10 cellular contexts compared by ENCODE assay signal in genomic region chr10:102135956-102136526, GRCh38. TPM values are rescaled to one million over a fixed set of nuclear protein-coding genes. Genes with fewer than 3 reads are reported as not detected.
DNase-seq lines count a peak whose midpoint lies in the region; ATAC-seq, FAIRE-seq and TF ChIP-seq lines count a peak whose summit lies in the region.
"Had no signal": no experiment of that assay in that cellular context is flagged by ENCODE, and none has a peak within 500 bp of the region (broad histone marks: within the 10 kb centered on the region; RNA-seq: fewer than 3 reads in every experiment).

No MANE protein-coding gene starts in this region.

- H3K27me3 ChIP-seq in astrocyte (ENCODE audit: insufficient read depth, low read length) (no peaks in the 10 kb centered on the region), MG63 (no peaks in the 10 kb centered on the region)

- peak overlapping the region; percentile 94 for H3K4me2 ChIP-seq in astrocyte (ENCODE audit: low read length)

- no peaks in the 10 kb centered on the region for H3K9me3 Mint-ChIP-seq in activated naive CD4-positive, alpha-beta T cell treated with anti-CD3 and anti-CD28 coated beads, Interleukin-2, amount 10 ng/mL, durations not matched to agents 7 days and 5 days
- H3K9me3 Mint-ChIP-seq in astrocyte (ENCODE audit: unreplicated experiment): no peaks in the 10 kb centered on the region
- H3K9me3 Mint-ChIP-seq in stimulated activated effector memory CD8-positive, alpha-beta T cell treated with anti-CD3 and anti-CD28 coated beads, Interleukin-12 subunit alpha, Interleukin-12 subunit beta, amount 100 ng/mL, for 72 hours: no peaks in the 10 kb centered on the region

- no peaks in the 10 kb centered on the region for H3K9me3 ChIP-seq in astrocyte (ENCODE audit: insufficient read depth, low read depth, low read length)
- H3K9me3 ChIP-seq in MG63: no peaks in the 10 kb centered on the region

- no peak for ATAC-seq in stimulated activated effector memory CD8-positive, alpha-beta T cell treated with anti-CD3 and anti-CD28 coated beads, Interleukin-12 subunit alpha, Interleukin-12 subunit beta, amount 100 ng/mL, for 72 hours
- ATAC-seq in GM21529 (IDR thresholded peaks at IDR 0.05; ENCODE audit: unreplicated experiment): no peak

- H3K79me2 ChIP-seq in astrocyte (ENCODE audit: insufficient read depth, low read length): peaks cover 83% of the 10 kb centered on the region

- CTCF ChIA-PET in activated naive CD4-positive, alpha-beta T cell treated with anti-CD3 and anti-CD28 coated beads, Interleukin-2, amount 10 ng/mL, durations not matched to agents 7 days and 5 days (lab: Charles Lee): no interaction called here

- peak overlapping the region; percentile 26 for H3K27ac Mint-ChIP-seq in activated naive CD4-positive, alpha-beta T cell treated with anti-CD3 and anti-CD28 coated beads, Interleukin-2, amount 10 ng/mL, durations not matched to agents 7 days and 5 days
- no peak overlapping the region for H3K27ac Mint-ChIP-seq in astrocyte (ENCODE audit: unreplicated experiment)
- peak overlapping the region; percentile 74 for H3K27ac Mint-ChIP-seq in stimulated activated effector memory CD8-positive, alpha-beta T cell treated with anti-CD3 and anti-CD28 coated beads, Interleukin-12 subunit alpha, Interleukin-12 subunit beta, amount 100 ng/mL, for 72 hours

- no peak for DNase-seq in activated naive CD4-positive, alpha-beta T cell treated with anti-CD3 and anti-CD28 coated beads, Interleukin-2, amount 10 ng/mL, durations not matched to agents 7 days and 5 days
- no peak for DNase-seq in activated naive CD4-positive, alpha-beta T cell treated with anti-CD3 and anti-CD28 coated beads, Interleukin-2, amount 50 U/mL, for 16 hours
- DNase-seq in NCI-H2081 treated with DMSO at 0.1 percent for 48 hours (lab: John Stamatoyannopoulos, UW) (peak; percentile 42), astrocyte (ENCODE audit: low read depth) (no peak), T1000 (lab: John Stamatoyannopoulos, UW) (no peak), MG63 (no peak)
- no peak for DNase-seq in stimulated activated effector memory CD8-positive, alpha-beta T cell treated with anti-CD3 and anti-CD28 coated beads, Interleukin-12 subunit alpha, Interleukin-12 subunit beta, amount 100 ng/mL, for 72 hours (ENCODE audit: low spot score in 2 of 2)
- DNase-seq: SW 1271 had no signal

- H3K27ac ChIP-seq in astrocyte (ENCODE audit: low read depth, low read length): no peak overlapping the region

- peaks cover 32% of the 10 kb centered on the region for H3K36me3 Mint-ChIP-seq in activated naive CD4-positive, alpha-beta T cell treated with anti-CD3 and anti-CD28 coated beads, Interleukin-2, amount 10 ng/mL, durations not matched to agents 7 days and 5 days
- H3K36me3 Mint-ChIP-seq in astrocyte (ENCODE audit: low read depth, unreplicated experiment): peaks cover 27% of the 10 kb centered on the region
- peaks cover 85% of the 10 kb centered on the region for H3K36me3 Mint-ChIP-seq in stimulated activated effector memory CD8-positive, alpha-beta T cell treated with anti-CD3 and anti-CD28 coated beads, Interleukin-12 subunit alpha, Interleukin-12 subunit beta, amount 100 ng/mL, for 72 hours

- peak overlapping the region; percentile 32 for H3K9ac ChIP-seq in astrocyte (ENCODE audit: low read length)

- peaks cover 3% of the 10 kb centered on the region for H3K27me3 Mint-ChIP-seq in activated naive CD4-positive, alpha-beta T cell treated with anti-CD3 and anti-CD28 coated beads, Interleukin-2, amount 10 ng/mL, durations not matched to agents 7 days and 5 days
- no peaks in the 10 kb centered on the region for H3K27me3 Mint-ChIP-seq in astrocyte (ENCODE audit: low read depth, unreplicated experiment)

- H4K20me1 ChIP-seq in astrocyte (ENCODE audit: insufficient read depth, low read length): peaks cover 75% of the 10 kb centered on the region

- no peak for FAIRE-seq in astrocyte (lab: Jason Lieb, UNC)

- H3K4me1 Mint-ChIP-seq in activated naive CD4-positive, alpha-beta T cell treated with anti-CD3 and anti-CD28 coated beads, Interleukin-2, amount 10 ng/mL, durations not matched to agents 7 days and 5 days: peaks cover 38% of the 10 kb centered on the region
- H3K4me1 Mint-ChIP-seq in astrocyte (ENCODE audit: low read depth, unreplicated experiment): peaks cover 29% of the 10 kb centered on the region
- peaks cover 58% of the 10 kb centered on the region for H3K4me1 Mint-ChIP-seq in stimulated activated effector memory CD8-positive, alpha-beta T cell treated with anti-CD3 and anti-CD28 coated beads, Interleukin-12 subunit alpha, Interleukin-12 subunit beta, amount 100 ng/mL, for 72 hours

- H3K4me1 ChIP-seq in astrocyte (ENCODE audit: insufficient read depth, low read length): peaks cover 22% of the 10 kb centered on the region

- H2AFZ ChIP-seq in astrocyte (ENCODE audit: low read depth, low read length): no peak overlapping the region

- peak overlapping the region; percentile 3 for H3K4me3 Mint-ChIP-seq in activated naive CD4-positive, alpha-beta T cell treated with anti-CD3 and anti-CD28 coated beads, Interleukin-2, amount 10 ng/mL, durations not matched to agents 7 days and 5 days
- peak overlapping the region; percentile 99 for H3K4me3 Mint-ChIP-seq in astrocyte (ENCODE audit: unreplicated experiment)
- H3K4me3 Mint-ChIP-seq in stimulated activated effector memory CD8-positive, alpha-beta T cell treated with anti-CD3 and anti-CD28 coated beads, Interleukin-12 subunit alpha, Interleukin-12 subunit beta, amount 100 ng/mL, for 72 hours: peak overlapping the region; percentile 95

- no peak overlapping the region for H3K4me3 ChIP-seq in astrocyte (ENCODE audit: insufficient read depth, low read depth, low read length)
- H3K4me3 ChIP-seq in MG63: no peak overlapping the region
- H3K4me3 ChIP-seq: lung had no signal

- H3K36me3 ChIP-seq in astrocyte (ENCODE audit: insufficient read depth, low read length) (peaks cover 33% of the 10 kb centered on the region), MG63 (peaks cover 74% of the 10 kb centered on the region)

- TF ChIP-seq CTCF in astrocyte (IDR thresholded peaks at IDR 0.05; ENCODE audit: insufficient read depth, low read depth, low read length): no peak

RNA-seq across cellular contexts. Expression of gene PPRC1, which starts 3.2 kb away (rescaled TPM):
- total RNA-seq in astrocyte: 54.1 and 56.9 TPM in 2 replicates
- 6.7 and 13.3 TPM in 2 replicates for total RNA-seq in MG63 (2014; rRNA removed; shearing (Covaris generic); ENCODE audit: low replicate concordance)

RNA-seq across cellular contexts. Expression of gene LDB1, which starts 15.9 kb away (rescaled TPM):
- 126 and 134 TPM in 2 replicates for total RNA-seq in astrocyte
- total RNA-seq in MG63 (2014; rRNA removed; shearing (Covaris generic); ENCODE audit: low replicate concordance): 11.8 and 15.6 TPM in 2 replicates

RNA-seq across cellular contexts. Expression of gene NOLC1, which starts 16.1 kb away (rescaled TPM):
- total RNA-seq in astrocyte: 84.1 and 92.9 TPM in 2 replicates
- total RNA-seq in MG63 (2014; rRNA removed; shearing (Covaris generic); ENCODE audit: low replicate concordance): 120 and 134 TPM in 2 replicates

Comparison
In these comparisons a context has a peak if more than half of its experiments do, and no peak if none do; other contexts are left out.
1. H3K4me3 Mint-ChIP-seq: peak in every context shown above with its lines; median percentile 99 in astrocyte; 95 in stimulated activated effector memory CD8-positive, alpha-beta T cell treated with anti-CD3 and anti-CD28 coated beads, Interleukin-12 subunit alpha, Interleukin-12 subunit beta, amount 100 ng/mL, for 72 hours; 3 in activated naive CD4-positive, alpha-beta T cell treated with anti-CD3 and anti-CD28 coated beads, Interleukin-2, amount 10 ng/mL, durations not matched to agents 7 days and 5 days.